Comparison of ENCODE assay signal across 8 cellular contexts in genomic region chr2:231926180-231926741, GRCh38. TPM values are rescaled to one million over a fixed set of nuclear protein-coding genes. Genes with fewer than 3 reads are reported as not detected.
DNase-seq lines count a peak whose midpoint lies in the region; ATAC-seq and TF ChIP-seq lines count a peak whose summit lies in the region.

Gene NPPC, minus strand, starts transcription at chr2:231926396. Its CDS starts 147 bp downstream, at chr2:231926249.

- peak; percentile 59 for TF ChIP-seq CTCF in DOHH2 (IDR thresholded peaks at IDR 0.05; ENCODE audit: low read depth, low read length, poor library complexity, severe bottlenecking)

- peak within 1 kb of the TSS; percentile 74 for H3K4me3 ChIP-seq in DOHH2 (ENCODE audit: low read length)

- H3K36me3 ChIP-seq in DOHH2 (ENCODE audit: control insufficient read depth, low read length): no peaks in the 10 kb centered on the region

- no peaks in the 10 kb centered on the region for H3F3A ChIP-seq in DOHH2 (ENCODE audit: control insufficient read depth, insufficient read depth)

- peak within 1 kb of the TSS; percentile 59 to 60 for H3K4me3 Mint-ChIP-seq in effector memory CD8-positive, alpha-beta T cell

- no peaks in the 10 kb centered on the region for H3K79me2 ChIP-seq in DOHH2 (ENCODE audit: control insufficient read depth, low read length)

- H3K27me3 Mint-ChIP-seq in effector memory CD8-positive, alpha-beta T cell: peaks cover 72 to 81% of the 10 kb centered on the region in 2 donors

- no peaks in the 10 kb centered on the region for H3K9me2 ChIP-seq in DOHH2 (replicated peaks; ENCODE audit: control insufficient read depth, low read length)

- H3K4me1 ChIP-seq in DOHH2 (ENCODE audit: control insufficient read depth, low read length): peaks cover 24% of the 10 kb centered on the region

- H3K27ac ChIP-seq in DOHH2 (ENCODE audit: low read depth, low read length): no peak within 1 kb of the TSS

- H3K27me3 ChIP-seq in DOHH2 (ENCODE audit: control insufficient read depth, low read length): peaks cover 72% of the 10 kb centered on the region

- no peak within 1 kb of the TSS for H3K27ac Mint-ChIP-seq in effector memory CD8-positive, alpha-beta T cell

- peak; percentile 75 for ATAC-seq in HG02759 (IDR thresholded peaks at IDR 0.05; ENCODE audit: unreplicated experiment)
- peak; percentile 52 for ATAC-seq in effector memory CD8-positive, alpha-beta T cell (replicated peaks)

- H3K9me3 Mint-ChIP-seq in effector memory CD8-positive, alpha-beta T cell: no peaks in the 10 kb centered on the region

- H4K20me1 ChIP-seq in DOHH2 (ENCODE audit: control insufficient read depth, insufficient read depth, low read depth, low read length): peaks cover 4% of the 10 kb centered on the region

- H3K9me3 ChIP-seq in DOHH2 (ENCODE audit: control insufficient read depth, insufficient read depth, low read length): no peaks in the 10 kb centered on the region

- peak within 1 kb of the TSS; percentile 67 for H3K4me2 ChIP-seq in DOHH2 (ENCODE audit: low read length)

- peak; percentile 63 for DNase-seq in NCI-H2227 treated with DMSO at 0.1 percent for 48 hours (lab: John Stamatoyannopoulos, UW)
- peak; percentile 22 for DNase-seq in activated CD4-positive, alpha-beta T cell treated with anti-CD3 and anti-CD28 coated beads, Interleukin-2, amount 50 U/mL, for 1 hour
- no peak for DNase-seq in effector memory CD8-positive, alpha-beta T cell
- DNase-seq in mesenteric fat pad (ENCODE audit: low spot score): peak; percentile 88
- DNase-seq in stimulated activated CD8-positive, alpha-beta memory T cell treated with anti-CD3 and anti-CD28 coated beads, Interleukin-4, amount 100 ng/mL, for 24 hours (ENCODE audit: low read depth): peak; percentile 69
- DNase-seq in GF-D8 (lab: John Stamatoyannopoulos, UW): no peak

- no peaks in the 10 kb centered on the region for H3K36me3 Mint-ChIP-seq in effector memory CD8-positive, alpha-beta T cell (ENCODE audit: insufficient read depth)

- peaks cover 4 to 12% of the 10 kb centered on the region in 2 donors for H3K4me1 Mint-ChIP-seq in effector memory CD8-positive, alpha-beta T cell (ENCODE audit: low read depth in 2 of 2)

RNA-seq across cellular contexts. Expression of gene NPPC, which starts in this region (rescaled TPM):
- 2.5 TPM for total RNA-seq in mesenteric fat pad

Comparison
In these comparisons a context has a peak if more than half of its experiments do, and no peak if none do; other contexts are left out.
1. DNase-seq: peak in NCI-H2227 treated with DMSO at 0.1 percent for 48 hours (single experiment), activated CD4-positive, alpha-beta T cell treated with anti-CD3 and anti-CD28 coated beads, Interleukin-2, amount 50 U/mL, for 1 hour (single experiment), mesenteric fat pad (single experiment) and stimulated activated CD8-positive, alpha-beta memory T cell treated with anti-CD3 and anti-CD28 coated beads, Interleukin-4, amount 100 ng/mL, for 24 hours (single experiment); none in effector memory CD8-positive, alpha-beta T cell (0 of 3) and GF-D8 (single experiment).